8 cellular contexts compared by ENCODE assay signal in genomic region chr5:177022386-177023246, GRCh38. TPM values are rescaled to one million over a fixed set of nuclear protein-coding genes. Genes with fewer than 3 reads are reported as not detected.
DNase-seq lines count a peak whose midpoint lies in the region; ATAC-seq and TF ChIP-seq lines count a peak whose summit lies in the region.

A gene with protein sequence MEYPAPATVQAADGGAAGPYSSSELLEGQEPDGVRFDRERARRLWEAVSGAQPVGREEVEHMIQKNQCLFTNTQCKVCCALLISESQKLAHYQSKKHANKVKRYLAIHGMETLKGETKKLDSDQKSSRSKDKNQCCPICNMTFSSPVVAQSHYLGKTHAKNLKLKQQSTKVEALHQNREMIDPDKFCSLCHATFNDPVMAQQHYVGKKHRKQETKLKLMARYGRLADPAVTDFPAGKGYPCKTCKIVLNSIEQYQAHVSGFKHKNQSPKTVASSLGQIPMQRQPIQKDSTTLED (plus strand): TSS chr5:177022696. CDS start chr5:177022739, 43 bp downstream.

- H3K4me1 Mint-ChIP-seq in activated naive CD8-positive, alpha-beta T cell (ENCODE audit: low read depth) = peaks cover 34% of the 10 kb centered on the region
- H3K4me1 Mint-ChIP-seq in osteocyte (ENCODE audit: unreplicated experiment) = peaks cover 24% of the 10 kb centered on the region

- H3K27ac ChIP-seq in thoracic aorta = peak within 1 kb of the TSS; percentile 69 to 78

- intact Hi-C loops in head of caudate nucleus (cut with DNase I) = no loop called here

- H3K36me3 ChIP-seq in thoracic aorta = no peaks in the 10 kb centered on the region

- peak within 1 kb of the TSS; percentile 96 for H3K27ac Mint-ChIP-seq in activated naive CD8-positive, alpha-beta T cell
- H3K27ac Mint-ChIP-seq in osteocyte (ENCODE audit: unreplicated experiment) = peak within 1 kb of the TSS; percentile 92

- DNase-seq in GM12864 (ENCODE audit: low read depth) (peak; percentile 86), NCI-H1105 treated with DMSO at 0.1 percent for 48 hours (lab: John Stamatoyannopoulos, UW) (peak; percentile 80), SKM-1 treated with dmso at 0.1 percent for 144 hours (lab: John Stamatoyannopoulos, UW; ENCODE audit: unreplicated experiment) (peak; percentile 90), head of caudate nucleus (peak; percentile 82 to 96 (median 91)), osteocyte (ENCODE audit: extremely low spot score, unreplicated experiment) (peak; percentile 97), thoracic aorta (ENCODE audit: low spot score) (peak; percentile 69)

- H3K9me3 Mint-ChIP-seq in activated naive CD8-positive, alpha-beta T cell (ENCODE audit: low read depth) = no peaks in the 10 kb centered on the region
- no peaks in the 10 kb centered on the region for H3K9me3 Mint-ChIP-seq in osteocyte (ENCODE audit: unreplicated experiment)

- no peaks in the 10 kb centered on the region for H3K9me3 ChIP-seq in thoracic aorta

- H3K27me3 ChIP-seq in thoracic aorta (replicated peaks; ENCODE audit: insufficient read depth) = no peaks in the 10 kb centered on the region

- TF ChIP-seq CTCF in GM12864 (IDR thresholded peaks at IDR 0.05; ENCODE audit: low read depth, low read length, missing control alignments) (peak; percentile 44), osteocyte (IDR thresholded peaks at IDR 0.05) (peak; percentile 67), thoracic aorta (IDR thresholded peaks at IDR 0.05) (peak; percentile 50)

- H3K4me3 Mint-ChIP-seq in activated naive CD8-positive, alpha-beta T cell = peak within 1 kb of the TSS; percentile 98
- peak within 1 kb of the TSS; percentile 99 for H3K4me3 Mint-ChIP-seq in osteocyte (ENCODE audit: unreplicated experiment)

- ATAC-seq in HG02623 (IDR thresholded peaks at IDR 0.05; ENCODE audit: unreplicated experiment) (peak; percentile 90), thoracic aorta (ENCODE audit: insufficient number of reproducible peaks, low FRiP score, low read depth) (peak; percentile 80)

- peaks cover 8 to 13% of the 10 kb centered on the region in 2 donors for H3K4me1 ChIP-seq in thoracic aorta (ENCODE audit: control insufficient read depth in 1 of 2, low read depth in 2 of 2)

- H3K4me3 ChIP-seq in GM12864 (ENCODE audit: low read depth, low read length) (peak within 1 kb of the TSS; percentile 100), thoracic aorta (peak within 1 kb of the TSS; percentile 83)

- peaks cover 5% of the 10 kb centered on the region for H3K36me3 Mint-ChIP-seq in activated naive CD8-positive, alpha-beta T cell
- H3K36me3 Mint-ChIP-seq in osteocyte (ENCODE audit: unreplicated experiment) = peaks cover 11% of the 10 kb centered on the region

- H3K27me3 Mint-ChIP-seq in activated naive CD8-positive, alpha-beta T cell = no peaks in the 10 kb centered on the region
- no peaks in the 10 kb centered on the region for H3K27me3 Mint-ChIP-seq in osteocyte (ENCODE audit: unreplicated experiment)

RNA-seq across cellular contexts. Expression of the gene that starts here (rescaled TPM):
- 26.4 and 26.9 TPM in 2 replicates for total RNA-seq in osteocyte
- total RNA-seq in thoracic aorta = 10 to 100 TPM; 22.9 to 25.1 TPM

Comparison
In these comparisons a context has a peak if more than half of its experiments do, and no peak if none do; other contexts are left out.
1. Peak in every context shown above with its lines: DNase-seq, ATAC-seq, H3K4me3 ChIP-seq and H3K27ac ChIP-seq.